14 cellular contexts compared by ENCODE assay signal in the genomic region with DNA sequence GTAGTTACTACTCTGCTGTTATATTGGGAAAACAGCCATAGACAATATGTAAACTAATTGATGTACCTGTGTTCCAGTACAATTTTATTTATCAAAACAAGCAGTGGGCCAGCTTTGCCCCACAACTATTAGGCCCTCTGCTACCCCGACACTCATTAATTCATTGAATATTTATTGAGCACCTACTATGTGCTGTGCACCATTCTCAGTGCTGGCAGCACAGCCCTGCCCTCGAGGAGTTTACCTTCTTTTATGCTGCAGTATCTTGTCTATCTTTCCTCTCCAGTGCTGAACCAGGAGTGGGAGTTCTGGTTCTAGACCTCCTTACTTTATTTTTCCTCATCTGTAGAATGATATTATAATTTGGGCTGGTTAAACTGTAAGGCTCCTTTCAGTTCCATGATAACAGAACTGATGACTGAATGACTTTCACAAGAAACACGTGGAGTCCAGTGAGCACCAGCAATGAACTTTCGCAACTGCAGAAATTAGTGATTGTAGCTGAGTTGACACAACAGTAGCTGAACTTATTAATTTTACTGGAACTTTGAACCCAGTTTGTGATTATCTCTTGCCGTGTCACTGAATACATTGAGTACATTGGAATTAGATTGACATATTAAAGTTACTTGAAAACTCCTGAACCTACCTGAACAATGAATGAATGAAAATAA. TPM values are rescaled to one million over a fixed set of nuclear protein-coding genes. Genes with fewer than 3 reads are reported as not detected.
A peak's percentile ranks its signal among the peaks of the same experiment; 100 is the strongest.
DNase-seq lines count a peak whose midpoint lies in the region; ATAC-seq and TF ChIP-seq lines count a peak whose summit lies in the region.
"Had no signal": no experiment of that assay in that cellular context is flagged by ENCODE, and none has a peak within 500 bp of the region (broad histone marks: within the 10 kb centered on the region; RNA-seq: fewer than 3 reads in every experiment).

No MANE protein-coding gene starts in this region.

- no peak for TF ChIP-seq POLR2A in NB4 (IDR thresholded peaks at IDR 0.05; ENCODE audit: extremely low read depth, insufficient read length)

- no peaks in the 10 kb centered on the region for H3K27me3 Mint-ChIP-seq in activated CD4-positive, alpha-beta memory T cell treated with anti-CD3 and anti-CD28 coated beads, Interleukin-2, amount 10 ng/mL, durations not matched to agents 7 days and 5 days
- H3K27me3 Mint-ChIP-seq in activated CD4-positive, alpha-beta memory T cell treated with anti-CD3 and anti-CD28 coated beads for 36 hours = no peaks in the 10 kb centered on the region
- no peaks in the 10 kb centered on the region for H3K27me3 Mint-ChIP-seq in activated CD8-positive, alpha-beta T cell treated with anti-CD3 and anti-CD28 coated beads for 36 hours

- intact Hi-C loops in activated CD4-positive, alpha-beta memory T cell treated with anti-CD3 and anti-CD28 coated beads for 36 hours (cut with micrococcal nuclease) = no loop called here
- intact Hi-C loops in activated CD8-positive, alpha-beta T cell treated with anti-CD3 and anti-CD28 coated beads for 36 hours (cut with micrococcal nuclease) = no loop called here

- H3K27ac Mint-ChIP-seq in activated CD4-positive, alpha-beta memory T cell treated with anti-CD3 and anti-CD28 coated beads, Interleukin-2, amount 10 ng/mL, durations not matched to agents 7 days and 5 days = peak overlapping the region; percentile 31
- H3K27ac Mint-ChIP-seq in activated CD4-positive, alpha-beta memory T cell treated with anti-CD3 and anti-CD28 coated beads for 36 hours = no peak overlapping the region
- H3K27ac Mint-ChIP-seq in activated CD8-positive, alpha-beta T cell treated with anti-CD3 and anti-CD28 coated beads for 36 hours = no peak overlapping the region

- POLR2A ChIA-PET in activated CD4-positive, alpha-beta memory T cell treated with anti-CD3 and anti-CD28 coated beads, Interleukin-2, amount 10 ng/mL, durations not matched to agents 7 days and 5 days (lab: Charles Lee) = no interaction called here
- POLR2A ChIA-PET in activated CD4-positive, alpha-beta memory T cell treated with anti-CD3 and anti-CD28 coated beads for 36 hours (lab: Charles Lee) = interaction anchor here (0.6 kb wide), 1 partner anchor 20 kb away, joined by 3 read pairs; no protein-coding TSS in a partner anchor
- POLR2A ChIA-PET in activated CD8-positive, alpha-beta T cell treated with anti-CD3 and anti-CD28 coated beads for 36 hours (lab: Charles Lee) = no interaction called here

- DNase-seq in activated CD4-positive, alpha-beta memory T cell treated with anti-CD3 and anti-CD28 coated beads, Interleukin-2, amount 10 ng/mL, durations not matched to agents 7 days and 5 days = no peak
- no peak for DNase-seq in activated CD4-positive, alpha-beta memory T cell treated with anti-CD3 and anti-CD28 coated beads for 36 hours
- peak; percentile 14 for DNase-seq in NB4 (ENCODE audit: low read depth)
- DNase-seq in epithelial cell of esophagus (ENCODE audit: low read depth) = peak; percentile 41
- DNase-seq in renal cortical epithelial cell (ENCODE audit: low read depth) = peak; percentile 27
- DNase-seq in SKM-1 (lab: John Stamatoyannopoulos, UW; ENCODE audit: unreplicated experiment) = no peak
- no peak for DNase-seq in activated CD8-positive, alpha-beta T cell treated with anti-CD3 and anti-CD28 coated beads for 36 hours
- DNase-seq: midbrain, NCI-H146, NCI-H524 treated with DMSO at 0.1 percent for 48 hours, SHP77 treated with DMSO at 0.1 percent for 48 hours, upper lobe of left lung had no signal

- H3K9me3 Mint-ChIP-seq in activated CD4-positive, alpha-beta memory T cell treated with anti-CD3 and anti-CD28 coated beads, Interleukin-2, amount 10 ng/mL, durations not matched to agents 7 days and 5 days = no peaks in the 10 kb centered on the region
- no peaks in the 10 kb centered on the region for H3K9me3 Mint-ChIP-seq in activated CD4-positive, alpha-beta memory T cell treated with anti-CD3 and anti-CD28 coated beads for 36 hours
- H3K9me3 Mint-ChIP-seq in activated CD8-positive, alpha-beta T cell treated with anti-CD3 and anti-CD28 coated beads for 36 hours = no peaks in the 10 kb centered on the region

- TF ChIP-seq CTCF in NB4 (IDR thresholded peaks at IDR 0.05; ENCODE audit: low read depth, low read length) = no peak
- TF ChIP-seq CTCF in epithelial cell of esophagus (IDR thresholded peaks at IDR 0.05; ENCODE audit: insufficient read depth, low read depth, low read length, missing control alignments) = no peak
- TF ChIP-seq CTCF in activated CD8-positive, alpha-beta T cell treated with anti-CD3 and anti-CD28 coated beads for 36 hours (IDR thresholded peaks at IDR 0.05) = no peak

- H3K4me1 Mint-ChIP-seq in activated CD4-positive, alpha-beta memory T cell treated with anti-CD3 and anti-CD28 coated beads, Interleukin-2, amount 10 ng/mL, durations not matched to agents 7 days and 5 days = peaks cover 63% of the 10 kb centered on the region
- peaks cover 64% of the 10 kb centered on the region for H3K4me1 Mint-ChIP-seq in activated CD4-positive, alpha-beta memory T cell treated with anti-CD3 and anti-CD28 coated beads for 36 hours (ENCODE audit: low read depth)
- H3K4me1 Mint-ChIP-seq in activated CD8-positive, alpha-beta T cell treated with anti-CD3 and anti-CD28 coated beads for 36 hours (ENCODE audit: low read depth) = peaks cover 55% of the 10 kb centered on the region

- CTCF ChIA-PET in activated CD4-positive, alpha-beta memory T cell treated with anti-CD3 and anti-CD28 coated beads, Interleukin-2, amount 10 ng/mL, durations not matched to agents 7 days and 5 days (lab: Charles Lee) = interaction anchor here (0.9 to 1.1 kb wide), 2 partner anchors 16 to 17 kb away, joined by 3 to 4 read pairs; no protein-coding TSS in a partner anchor
- CTCF ChIA-PET in activated CD4-positive, alpha-beta memory T cell treated with anti-CD3 and anti-CD28 coated beads for 36 hours (lab: Charles Lee) = interaction anchor here (0.7 to 1.0 kb wide), 2 partner anchors 16 to 17 kb away, joined by 3 to 4 read pairs; no protein-coding TSS in a partner anchor
- CTCF ChIA-PET in activated CD8-positive, alpha-beta T cell treated with anti-CD3 and anti-CD28 coated beads for 36 hours (lab: Charles Lee) = interaction anchor here (0.8 to 1.5 kb wide), 4 partner anchors 16 to 90 kb away, joined by 3 to 6 read pairs (median 4); no protein-coding TSS in a partner anchor

- no peak overlapping the region for H3K4me3 ChIP-seq in NB4 (ENCODE audit: low read depth, low read length)
- no peak overlapping the region for H3K4me3 ChIP-seq in epithelial cell of esophagus (ENCODE audit: low read length)
- H3K4me3 ChIP-seq: prostate gland had no signal

- H3K4me3 Mint-ChIP-seq in activated CD4-positive, alpha-beta memory T cell treated with anti-CD3 and anti-CD28 coated beads, Interleukin-2, amount 10 ng/mL, durations not matched to agents 7 days and 5 days = peak overlapping the region; percentile 8
- H3K4me3 Mint-ChIP-seq in activated CD4-positive, alpha-beta memory T cell treated with anti-CD3 and anti-CD28 coated beads for 36 hours = no peak overlapping the region
- H3K4me3 Mint-ChIP-seq in activated CD8-positive, alpha-beta T cell treated with anti-CD3 and anti-CD28 coated beads for 36 hours = no peak overlapping the region

- peaks cover 25% of the 10 kb centered on the region for H3K36me3 Mint-ChIP-seq in activated CD4-positive, alpha-beta memory T cell treated with anti-CD3 and anti-CD28 coated beads, Interleukin-2, amount 10 ng/mL, durations not matched to agents 7 days and 5 days (ENCODE audit: low read depth)
- H3K36me3 Mint-ChIP-seq in activated CD4-positive, alpha-beta memory T cell treated with anti-CD3 and anti-CD28 coated beads for 36 hours = peaks cover 5% of the 10 kb centered on the region
- H3K36me3 Mint-ChIP-seq in activated CD8-positive, alpha-beta T cell treated with anti-CD3 and anti-CD28 coated beads for 36 hours (ENCODE audit: low read depth) = peaks cover 10% of the 10 kb centered on the region

- ATAC-seq in GM21723 (IDR thresholded peaks at IDR 0.05; ENCODE audit: unreplicated experiment) = no peak
- no peak for ATAC-seq in activated CD8-positive, alpha-beta T cell treated with anti-CD3 and anti-CD28 coated beads for 36 hours

RNA-seq across cellular contexts. Expression of gene GOSR2, which starts 2.4 kb away (rescaled TPM):
- total RNA-seq in activated CD4-positive, alpha-beta memory T cell treated with anti-CD3 and anti-CD28 coated beads, Interleukin-2, amount 10 ng/mL, durations not matched to agents 7 days and 5 days = 10 to 100 TPM; 53.2 to 56.3 TPM
- total RNA-seq in activated CD4-positive, alpha-beta memory T cell treated with anti-CD3 and anti-CD28 coated beads for 36 hours = 10 to 100 TPM; 40.1 to 40.8 TPM
- 34.2 and 58.2 TPM in 2 replicates for total RNA-seq in renal cortical epithelial cell
- 10 to 100 TPM; 44.8 to 50.0 TPM for total RNA-seq in activated CD8-positive, alpha-beta T cell treated with anti-CD3 and anti-CD28 coated beads for 36 hours

RNA-seq across cellular contexts. Expression of gene RPRML, which starts 53.7 kb away (rescaled TPM):
- total RNA-seq in activated CD4-positive, alpha-beta memory T cell treated with anti-CD3 and anti-CD28 coated beads, Interleukin-2, amount 10 ng/mL, durations not matched to agents 7 days and 5 days = not detected
- not detected for total RNA-seq in activated CD4-positive, alpha-beta memory T cell treated with anti-CD3 and anti-CD28 coated beads for 36 hours
- total RNA-seq in renal cortical epithelial cell = not detected in 2 replicates
- total RNA-seq in activated CD8-positive, alpha-beta T cell treated with anti-CD3 and anti-CD28 coated beads for 36 hours = not detected

Comparison
In these comparisons a context has a peak if more than half of its experiments do, and no peak if none do; other contexts are left out.
1. DNase-seq: peak in NB4 (single experiment), epithelial cell of esophagus (single experiment) and renal cortical epithelial cell (single experiment); none in activated CD4-positive, alpha-beta memory T cell treated with anti-CD3 and anti-CD28 coated beads, Interleukin-2, amount 10 ng/mL, durations not matched to agents 7 days and 5 days (single experiment), activated CD4-positive, alpha-beta memory T cell treated with anti-CD3 and anti-CD28 coated beads for 36 hours (single experiment), SKM-1 (single experiment) and activated CD8-positive, alpha-beta T cell treated with anti-CD3 and anti-CD28 coated beads for 36 hours (single experiment).